In genomic region chr4:8276358-8277240, GRCh38 we compare ENCODE assay signal across 12 cellular contexts. TPM values are rescaled to one million over a fixed set of nuclear protein-coding genes. Genes with fewer than 3 reads are reported as not detected.
A peak's percentile ranks its signal among the peaks of the same experiment; 100 is the strongest.
DNase-seq lines count a peak whose midpoint lies in the region; ATAC-seq and TF ChIP-seq lines count a peak whose summit lies in the region.
"Had no signal": no experiment of that assay in that cellular context is flagged by ENCODE, and none has a peak within 500 bp of the region (broad histone marks: within the 10 kb centered on the region; RNA-seq: fewer than 3 reads in every experiment).

No MANE protein-coding gene starts in this region.

- H3K27me3 ChIP-seq in MG63, result no peaks in the 10 kb centered on the region
- H3K27me3 ChIP-seq in stomach smooth muscle (ENCODE audit: control insufficient read depth in 1 of 2, insufficient read depth in 2 of 2, low read length in 2 of 2), result no peaks in the 10 kb centered on the region

- H3K4me1 ChIP-seq in stomach smooth muscle (ENCODE audit: control insufficient read depth, insufficient read depth, low read length), result peaks cover 85% of the 10 kb centered on the region

- no peak for TF ChIP-seq CTCF in cardiac fibroblast (IDR thresholded peaks at IDR 0.05; ENCODE audit: low read depth, low read length)

- DNase-seq in MG63, result peak; percentile 47
- DNase-seq in cardiac fibroblast (ENCODE audit: low read depth in 2 of 2), result peak; percentile 31 to 70
- DNase-seq in iris pigment epithelial cell (ENCODE audit: low read depth), result peak; percentile 44
- DNase-seq in KG1 (lab: John Stamatoyannopoulos, UW), result no peak
- DNase-seq: activated CD4-positive, CD25-positive, alpha-beta regulatory T cell treated with anti-CD3 and anti-CD28 coated beads, Interleukin-2, amount 50 U/mL, for 72 hours; activated T-cell treated with anti-CD3 and anti-CD28 coated beads, Interleukin-2, amount 50 U/mL, for 24 hours; MM.1S; NCI-H748 treated with DMSO at 0.1 percent for 48 hours had no signal

- no peak overlapping the region for H3K9ac ChIP-seq in stomach smooth muscle (ENCODE audit: low read length in 2 of 2)

- ATAC-seq in GM21360 (IDR thresholded peaks at IDR 0.05; ENCODE audit: unreplicated experiment) (no peak), HG03565 (IDR thresholded peaks at IDR 0.05; ENCODE audit: unreplicated experiment) (no peak), GM19351 (IDR thresholded peaks at IDR 0.05; ENCODE audit: unreplicated experiment) (no peak)

- H3K9me3 ChIP-seq in MG63 (no peaks in the 10 kb centered on the region), stomach smooth muscle (ENCODE audit: control insufficient read depth in 2 of 2, low read length in 2 of 2) (no peaks in the 10 kb centered on the region)

- H3K4me3 ChIP-seq in MG63, result no peak overlapping the region
- H3K4me3 ChIP-seq in cardiac fibroblast (replicated peaks in 1 of 2; ENCODE audit: low read depth in 2 of 2, low read length in 2 of 2), result no peak overlapping the region
- H3K4me3 ChIP-seq in stomach smooth muscle (ENCODE audit: low read length in 2 of 2), result peak overlapping the region in 1 of 2 donors; percentile 35

- peak overlapping the region; percentile 84 for H3K27ac ChIP-seq in stomach smooth muscle (ENCODE audit: low read length)

- H3K36me3 ChIP-seq in MG63 (no peaks in the 10 kb centered on the region), stomach smooth muscle (ENCODE audit: control insufficient read depth in 2 of 2, insufficient read depth in 2 of 2, low read length in 2 of 2) (no peaks in the 10 kb centered on the region)

RNA-seq across cellular contexts. Expression of gene HTRA3, which starts 7.0 kb away (rescaled TPM):
- total RNA-seq in MG63 (2014; rRNA removed; shearing (Covaris generic); ENCODE audit: low replicate concordance), result 0.15 and 1.3 TPM in 2 replicates
